9 cellular contexts compared by ENCODE assay signal in the genomic region with DNA sequence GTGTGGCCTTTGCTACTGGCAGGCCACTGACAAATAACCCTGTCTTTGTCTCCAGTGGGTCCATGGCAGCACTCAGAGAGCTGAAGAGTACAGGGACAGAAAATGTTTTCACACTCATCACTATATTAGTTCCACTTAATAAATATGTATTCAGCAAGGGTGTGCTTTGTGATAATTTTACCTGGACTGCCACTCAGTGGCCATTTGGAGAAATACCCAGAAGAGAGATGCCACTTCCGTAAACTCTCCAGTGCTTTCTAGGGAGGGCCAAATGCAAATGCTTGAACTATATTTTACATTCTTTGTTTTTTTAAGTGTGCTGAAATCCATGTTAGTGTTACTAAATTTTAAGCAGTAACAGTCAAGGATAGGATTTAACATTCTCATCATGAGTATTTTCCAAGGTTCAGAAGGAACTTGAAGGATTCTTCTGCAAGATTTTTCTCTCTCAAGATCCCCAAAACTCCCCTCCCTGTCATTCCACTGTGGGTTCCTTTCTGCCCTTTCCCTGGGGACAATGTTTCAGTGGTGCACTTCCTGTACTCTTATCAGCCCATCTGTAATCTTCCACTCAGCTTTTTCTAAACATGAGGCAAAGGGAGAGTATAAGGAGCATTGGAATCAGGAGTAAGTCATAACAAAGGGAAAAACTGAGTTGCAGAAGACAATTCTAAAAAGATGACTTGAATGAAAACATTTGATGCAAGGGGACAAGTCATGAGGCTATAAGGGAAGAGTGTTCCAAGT. TPM values are rescaled to one million over a fixed set of nuclear protein-coding genes. Genes with fewer than 3 reads are reported as not detected.
A peak's percentile ranks its signal among the peaks of the same experiment; 100 is the strongest.
DNase-seq lines count a peak whose midpoint lies in the region; ATAC-seq and TF ChIP-seq lines count a peak whose summit lies in the region.
"Had no signal": no experiment of that assay in that cellular context is flagged by ENCODE, and none has a peak within 500 bp of the region (broad histone marks: within the 10 kb centered on the region; RNA-seq: fewer than 3 reads in every experiment).

No MANE protein-coding gene starts in this region.

- no peak overlapping the region for H3K27ac ChIP-seq in cardiac muscle cell

- H3K4me1 ChIP-seq in cardiac muscle cell (ENCODE audit: low read depth): no peaks in the 10 kb centered on the region

- no peaks in the 10 kb centered on the region for H3K36me3 ChIP-seq in cardiac muscle cell

- no peaks in the 10 kb centered on the region for H3K9me3 ChIP-seq in cardiac muscle cell (ENCODE audit: low read depth)

- intact Hi-C loops in left ventricle myocardium superior (cut with micrococcal nuclease): no loop called here

- no peak overlapping the region for H3K27ac Mint-ChIP-seq in activated naive CD4-positive, alpha-beta T cell treated with anti-CD3 and anti-CD28 coated beads, Interleukin-2, amount 50 U/mL, for 72 hours

- H3K36me3 Mint-ChIP-seq in activated naive CD4-positive, alpha-beta T cell treated with anti-CD3 and anti-CD28 coated beads, Interleukin-2, amount 50 U/mL, for 72 hours: no peaks in the 10 kb centered on the region

- H3K4me3 ChIP-seq in cardiac muscle cell (no peak overlapping the region), epithelial cell of esophagus (ENCODE audit: low read length) (no peak overlapping the region)

- ATAC-seq in left ventricle myocardium superior (no peak), HG03442 (IDR thresholded peaks at IDR 0.05; ENCODE audit: unreplicated experiment) (no peak), HG02588 (IDR thresholded peaks at IDR 0.05; ENCODE audit: unreplicated experiment) (no peak)
- no peak for ATAC-seq in activated naive CD4-positive, alpha-beta T cell treated with anti-CD3 and anti-CD28 coated beads, Interleukin-2, amount 50 U/mL, for 72 hours

- no peaks in the 10 kb centered on the region for H3K27me3 ChIP-seq in cardiac muscle cell

- TF ChIP-seq CTCF in cardiac muscle cell (IDR thresholded peaks at IDR 0.05; ENCODE audit: low read depth, low read length) (peak; percentile 18), epithelial cell of esophagus (IDR thresholded peaks at IDR 0.05; ENCODE audit: insufficient read depth, low read depth, low read length, missing control alignments) (peak; percentile 60)

- DNase-seq in cardiac muscle cell (ENCODE audit: low read depth in 1 of 2, low spot score in 1 of 2) (peak; percentile 6 to 41), left ventricle myocardium superior (no peak), NCI-H1417 treated with DMSO at 0.1 percent for 48 hours (lab: John Stamatoyannopoulos, UW) (peak; percentile 4), epithelial cell of esophagus (ENCODE audit: low read depth) (peak; percentile 43), superior temporal gyrus (ENCODE audit: extremely low spot score) (peak; percentile 21)
- DNase-seq in activated naive CD4-positive, alpha-beta T cell treated with anti-CD3 and anti-CD28 coated beads, Interleukin-2, amount 50 U/mL, for 72 hours (ENCODE audit: low spot score in 2 of 2): no peak

- peaks cover 0 to 6% of the 10 kb centered on the region in 2 donors for H3K9me3 Mint-ChIP-seq in activated naive CD4-positive, alpha-beta T cell treated with anti-CD3 and anti-CD28 coated beads, Interleukin-2, amount 50 U/mL, for 72 hours

RNA-seq across cellular contexts. Expression of gene TFDP3, which starts 46.0 kb away (rescaled TPM):
- total RNA-seq in cardiac muscle cell (not detected in 2 replicates), left ventricle myocardium superior (not detected)
- not detected in 2 replicates for polyA plus RNA-seq in cardiac muscle cell
- total RNA-seq in activated naive CD4-positive, alpha-beta T cell treated with anti-CD3 and anti-CD28 coated beads, Interleukin-2, amount 50 U/mL, for 72 hours: under 1 TPM in 1 of 2 donors, not detected in 1; 0.14 TPM
- total RNA-seq: pulmonary artery endothelial cell had no signal

Comparison
In these comparisons a context has a peak if more than half of its experiments do, and no peak if none do; other contexts are left out.
1. DNase-seq: peak in cardiac muscle cell (2 of 2), NCI-H1417 treated with DMSO at 0.1 percent for 48 hours (single experiment), epithelial cell of esophagus (single experiment) and superior temporal gyrus (single experiment); none in left ventricle myocardium superior (single experiment) and activated naive CD4-positive, alpha-beta T cell treated with anti-CD3 and anti-CD28 coated beads, Interleukin-2, amount 50 U/mL, for 72 hours (0 of 2).